ENCODE assay signal across 10 cellular contexts in genomic region chr3:139302084-139302800, GRCh38. TPM values are rescaled to one million over a fixed set of nuclear protein-coding genes. Genes with fewer than 3 reads are reported as not detected.
DNase-seq lines count a peak whose midpoint lies in the region; ATAC-seq and TF ChIP-seq lines count a peak whose summit lies in the region.
"Had no signal": no experiment of that assay in that cellular context is flagged by ENCODE, and none has a peak within 500 bp of the region (broad histone marks: within the 10 kb centered on the region; RNA-seq: fewer than 3 reads in every experiment).

No MANE protein-coding gene starts in this region.

- peaks cover 0 to 7% (median 0%) of the 10 kb centered on the region in 4 donors for H3K4me1 ChIP-seq in esophagus muscularis mucosa

- no peaks in the 10 kb centered on the region for H3K9me3 ChIP-seq in esophagus muscularis mucosa

- DNase-seq in EL = peak; percentile 100
- DNase-seq in OCI-M1 (lab: John Stamatoyannopoulos, UW) = peak; percentile 45
- DNase-seq in epithelial cell of esophagus (ENCODE audit: low read depth) = peak; percentile 87
- peak; percentile 98 for DNase-seq in non-pigmented ciliary epithelial cell (ENCODE audit: low read depth)
- no peak for DNase-seq in NCI-H1092 (lab: John Stamatoyannopoulos, UW)
- no peak for DNase-seq in cerebellum (ENCODE audit: low spot score)
- no peak for DNase-seq in esophagus muscularis mucosa (ENCODE audit: extremely low spot score)
- DNase-seq: activated gamma-delta T cell, NCI-H748 treated with DMSO at 0.1 percent for 48 hours had no signal

- TF ChIP-seq CTCF in epithelial cell of esophagus (IDR thresholded peaks at IDR 0.05; ENCODE audit: insufficient read depth, low read depth, low read length, missing control alignments) = no peak
- TF ChIP-seq CTCF in esophagus muscularis mucosa (IDR thresholded peaks at IDR 0.05) = no peak

- WGBS in esophagus muscularis mucosa = 80% methylated on average over 10 of the region's 12 CpGs

- intact Hi-C loops in esophagus muscularis mucosa (cut with DNase I) = no loop called here

- no peak overlapping the region for H3K27ac ChIP-seq in esophagus muscularis mucosa (replicated peaks in 1 of 4)

- TF ChIP-seq EP300 in esophagus muscularis mucosa (IDR thresholded peaks at IDR 0.05) = no peak

- no peak for ATAC-seq in HG02973 (IDR thresholded peaks at IDR 0.05; ENCODE audit: unreplicated experiment)

- no peak for TF ChIP-seq POLR2A in esophagus muscularis mucosa (IDR thresholded peaks at IDR 0.05; ENCODE audit: low read depth)

- H3K4me3 ChIP-seq in epithelial cell of esophagus (ENCODE audit: low read length) = no peak overlapping the region
- H3K4me3 ChIP-seq in esophagus muscularis mucosa = no peak overlapping the region

- no peaks in the 10 kb centered on the region for H3K27me3 ChIP-seq in esophagus muscularis mucosa

- no peaks in the 10 kb centered on the region for H3K36me3 ChIP-seq in esophagus muscularis mucosa

RNA-seq across cellular contexts. Expression of gene MRPS22, which starts 41.6 kb away (rescaled TPM):
- total RNA-seq in cerebellum (48.0 TPM), esophagus muscularis mucosa (10 to 100 TPM; 37.0 to 50.9 (median 45.8) TPM)

Comparison
In these comparisons a context has a peak if more than half of its experiments do, and no peak if none do; other contexts are left out.
1. DNase-seq: peak in EL (single experiment), OCI-M1 (single experiment), epithelial cell of esophagus (single experiment) and non-pigmented ciliary epithelial cell (single experiment); none in NCI-H1092 (single experiment), cerebellum (single experiment) and esophagus muscularis mucosa (single experiment).